19 cellular contexts compared by ENCODE assay signal in genomic region chr12:25115677-25116076, GRCh38.
DNase-seq lines count a peak whose midpoint lies in the region; ATAC-seq, FAIRE-seq and TF ChIP-seq lines count a peak whose summit lies in the region.
"Had no signal": no experiment of that assay in that cellular context is flagged by ENCODE, and none has a peak within 500 bp of the region (broad histone marks: within the 10 kb centered on the region; RNA-seq: fewer than 3 reads in every experiment).

No MANE protein-coding gene starts in this region.

- WGBS in pancreas, 2 donors, result 11 to 22% methylated on average over 2 of the region's 2 CpGs

- H3K4me1 Mint-ChIP-seq in activated CD4-positive, alpha-beta T cell treated with anti-CD3 and anti-CD28 coated beads, Interleukin-2, amount 10 ng/mL, durations not matched to agents 24 days and 14 days, result no peaks in the 10 kb centered on the region
- no peaks in the 10 kb centered on the region for H3K4me1 Mint-ChIP-seq in effector memory CD8-positive, alpha-beta T cell (ENCODE audit: low read depth in 2 of 2)

- no peak overlapping the region for H3K4me3 Mint-ChIP-seq in activated CD4-positive, alpha-beta T cell treated with anti-CD3 and anti-CD28 coated beads, Interleukin-2, amount 10 ng/mL, durations not matched to agents 24 days and 14 days
- no peak overlapping the region for H3K4me3 Mint-ChIP-seq in effector memory CD8-positive, alpha-beta T cell
- H3K4me3 Mint-ChIP-seq: CD8-positive, alpha-beta T cell; IgD-negative memory B cell had no signal

- H3K36me3 ChIP-seq in Loucy (ENCODE audit: insufficient read depth, low read length) (no peaks in the 10 kb centered on the region; the same call in 1 of the 2 replicates), keratinocyte (ENCODE audit: control insufficient read depth in 2 of 2, extremely low read depth in 1 of 2, insufficient read depth in 2 of 2, low read length in 2 of 2) (no peaks in the 10 kb centered on the region), pancreas (no peaks in the 10 kb centered on the region)
- H3K36me3 ChIP-seq: MG63 had no signal

- no peaks in the 10 kb centered on the region for H3K27me3 ChIP-seq in Loucy (ENCODE audit: insufficient read depth, low read length, poor library complexity, severe bottlenecking)
- H3K27me3 ChIP-seq in keratinocyte (ENCODE audit: control insufficient read depth, extremely low read depth, insufficient read depth, low read length), result no peaks in the 10 kb centered on the region
- H3K27me3 ChIP-seq in pancreas, result no peaks in the 10 kb centered on the region
- H3K27me3 ChIP-seq: BLaER1 treated with 17β-estradiol and CSF1 and Interleukin-3, amounts not matched to agents 10 nM and 100 nM; MG63 had no signal

- H3K4me2 ChIP-seq in Loucy (ENCODE audit: low read depth, low read length, poor library complexity, severe bottlenecking) (no peak overlapping the region), keratinocyte (ENCODE audit: control insufficient read depth, extremely low read depth, insufficient read depth, low read depth, low read length) (no peak overlapping the region)

- H3K4me3 ChIP-seq in Loucy (ENCODE audit: low read length, poor library complexity, severe bottlenecking) (no peak overlapping the region), keratinocyte (ENCODE audit: control insufficient read depth in 2 of 3, extremely low read depth in 1 of 3, insufficient read depth in 2 of 3, low read depth in 1 of 3, low read length in 3 of 3) (no peak overlapping the region), pancreas (no peak overlapping the region)
- H3K4me3 ChIP-seq: BLaER1 treated with 17β-estradiol and CSF1 and Interleukin-3, amounts not matched to agents 10 nM and 100 nM; MG63 had no signal

- H3K9me3 ChIP-seq in Loucy (ENCODE audit: insufficient read depth, low read depth, low read length) (no peaks in the 10 kb centered on the region), keratinocyte (ENCODE audit: control insufficient read depth, low read depth, low read length) (no peaks in the 10 kb centered on the region), pancreas (no peaks in the 10 kb centered on the region)
- H3K9me3 ChIP-seq: BLaER1 treated with 17β-estradiol and CSF1 and Interleukin-3, amounts not matched to agents 10 nM and 100 nM; MG63 had no signal

- DNase-seq in GM12892 (ENCODE audit: insufficient read length) (no peak), keratinocyte (ENCODE audit: low read depth, low spot score) (no peak), pancreas (no peak), AG08396 (ENCODE audit: low spot score) (no peak), iPS-NIHi11 (ENCODE audit: low spot score) (no peak)
- DNase-seq in activated CD4-positive, alpha-beta T cell treated with anti-CD3 and anti-CD28 coated beads, Interleukin-2, amount 10 ng/mL, durations not matched to agents 24 days and 14 days, result no peak
- DNase-seq in effector memory CD8-positive, alpha-beta T cell, result no peak
- DNase-seq: CD8-positive, alpha-beta T cell; HCEC 1CT; Karpas-422; MG63; NCI-H1092; NCI-H2171 treated with DMSO at 0.1 percent for 48 hours; NCI-H446; NCI-H774 had no signal

- TF ChIP-seq POLR2A in GM12892 (IDR thresholded peaks at IDR 0.05; ENCODE audit: low read depth, low read length), result no peak

- H3K4me1 ChIP-seq in Loucy (ENCODE audit: insufficient read depth, low read length, poor library complexity, severe bottlenecking) (peaks cover 3% of the 10 kb centered on the region), keratinocyte (ENCODE audit: control insufficient read depth, extremely low read depth, insufficient read depth, low read length) (no peaks in the 10 kb centered on the region), pancreas (no peaks in the 10 kb centered on the region)

- H3K27ac Mint-ChIP-seq in activated CD4-positive, alpha-beta T cell treated with anti-CD3 and anti-CD28 coated beads, Interleukin-2, amount 10 ng/mL, durations not matched to agents 24 days and 14 days, result no peak overlapping the region
- H3K27ac Mint-ChIP-seq in effector memory CD8-positive, alpha-beta T cell, result no peak overlapping the region
- H3K27ac Mint-ChIP-seq: CD8-positive, alpha-beta T cell; IgD-negative memory B cell had no signal

- H3K9ac ChIP-seq in Loucy (ENCODE audit: low read depth, low read length, poor library complexity, severe bottlenecking) (no peak overlapping the region), keratinocyte (ENCODE audit: control insufficient read depth, extremely low read depth, insufficient read depth, low read length) (no peak overlapping the region)
- H3K9ac ChIP-seq: BLaER1 treated with 17β-estradiol and CSF1 and Interleukin-3, amounts not matched to agents 10 nM and 100 nM had no signal

- no peaks in the 10 kb centered on the region for H3F3A ChIP-seq in Loucy (ENCODE audit: low read depth)

- peak; percentile 49 to 91 (median 72) for ATAC-seq in pancreas
- no peak for ATAC-seq in effector memory CD8-positive, alpha-beta T cell (replicated peaks)
- ATAC-seq: CD8-positive, alpha-beta T cell had no signal

- H3K9me1 ChIP-seq in keratinocyte (ENCODE audit: control insufficient read depth, extremely low read depth, insufficient read depth, low read length), result no peaks in the 10 kb centered on the region

- dilution Hi-C loops in keratinocyte (cut with MboI; ENCODE audit: extremely low pct_ligation_motif_present, low sequenced_read_pairs), result no loop called here

- H2AFZ ChIP-seq in Loucy (ENCODE audit: low read length) (peak overlapping the region; percentile 18; the same call in 1 of the 2 replicates), keratinocyte (ENCODE audit: control insufficient read depth, low read length) (peak overlapping the region; percentile 44)

- H3K9me2 ChIP-seq in Loucy (replicated peaks; ENCODE audit: low read depth, low read length), result no peaks in the 10 kb centered on the region

- H3K27ac ChIP-seq in keratinocyte (ENCODE audit: control insufficient read depth, insufficient read depth, low read length) (no peak overlapping the region), pancreas (peak overlapping the region in 1 of 4 donors; percentile 5)
- H3K27ac ChIP-seq: BLaER1 treated with 17β-estradiol and CSF1 and Interleukin-3, amounts not matched to agents 10 nM and 100 nM had no signal

- TF ChIP-seq CTCF in Loucy (conservative IDR thresholded peaks at IDR 0.05; ENCODE audit: low read length) (no peak), keratinocyte (optimal IDR thresholded peaks at IDR 0.05 in 1 of 3, IDR thresholded peaks at IDR 0.05 in 1 of 3, conservative IDR thresholded peaks at IDR 0.05 in 1 of 3; ENCODE audit: extremely low read depth in 1 of 3, insufficient read depth in 2 of 3, low read length in 3 of 3) (no peak), pancreas (IDR thresholded peaks at IDR 0.05) (no peak)

- H4K20me1 ChIP-seq in Loucy (ENCODE audit: insufficient read depth, low read length, poor library complexity, severe bottlenecking) (no peaks in the 10 kb centered on the region), keratinocyte (ENCODE audit: control insufficient read depth, extremely low read depth, insufficient read depth, low read length) (no peaks in the 10 kb centered on the region)

- H3K9me3 Mint-ChIP-seq in activated CD4-positive, alpha-beta T cell treated with anti-CD3 and anti-CD28 coated beads, Interleukin-2, amount 10 ng/mL, durations not matched to agents 24 days and 14 days, result no peaks in the 10 kb centered on the region
- H3K9me3 Mint-ChIP-seq in effector memory CD8-positive, alpha-beta T cell, result no peaks in the 10 kb centered on the region
- H3K9me3 Mint-ChIP-seq: CD8-positive, alpha-beta T cell; IgD-negative memory B cell had no signal

- FAIRE-seq in GM12892 (lab: Jason Lieb, UNC) (peak; percentile 82), keratinocyte (lab: Jason Lieb, UNC) (no peak), pancreas (lab: Jason Lieb, UNC) (no peak)
- FAIRE-seq: HTR-8/SVneo had no signal

- intact Hi-C loops in pancreas (cut with DNase I), result no loop called here
- intact Hi-C loops in activated CD4-positive, alpha-beta T cell treated with anti-CD3 and anti-CD28 coated beads, Interleukin-2, amount 10 ng/mL, durations not matched to agents 24 days and 14 days (cut with micrococcal nuclease), result no loop called here

- no peaks in the 10 kb centered on the region for H3K79me2 ChIP-seq in Loucy (ENCODE audit: insufficient read depth, low read length)
- no peaks in the 10 kb centered on the region for H3K79me2 ChIP-seq in keratinocyte (ENCODE audit: control insufficient read depth, insufficient read depth, low read length)

- H3K27me3 Mint-ChIP-seq in activated CD4-positive, alpha-beta T cell treated with anti-CD3 and anti-CD28 coated beads, Interleukin-2, amount 10 ng/mL, durations not matched to agents 24 days and 14 days, result peaks cover 1% of the 10 kb centered on the region
- no peaks in the 10 kb centered on the region for H3K27me3 Mint-ChIP-seq in effector memory CD8-positive, alpha-beta T cell
- H3K27me3 Mint-ChIP-seq: IgD-negative memory B cell had no signal

- no peaks in the 10 kb centered on the region for H3K36me3 Mint-ChIP-seq in activated CD4-positive, alpha-beta T cell treated with anti-CD3 and anti-CD28 coated beads, Interleukin-2, amount 10 ng/mL, durations not matched to agents 24 days and 14 days (ENCODE audit: low read depth)
- no peaks in the 10 kb centered on the region for H3K36me3 Mint-ChIP-seq in effector memory CD8-positive, alpha-beta T cell (ENCODE audit: insufficient read depth)
- H3K36me3 Mint-ChIP-seq: CD8-positive, alpha-beta T cell; IgD-negative memory B cell had no signal
